13 cellular contexts compared by ENCODE assay signal in the genomic region with DNA sequence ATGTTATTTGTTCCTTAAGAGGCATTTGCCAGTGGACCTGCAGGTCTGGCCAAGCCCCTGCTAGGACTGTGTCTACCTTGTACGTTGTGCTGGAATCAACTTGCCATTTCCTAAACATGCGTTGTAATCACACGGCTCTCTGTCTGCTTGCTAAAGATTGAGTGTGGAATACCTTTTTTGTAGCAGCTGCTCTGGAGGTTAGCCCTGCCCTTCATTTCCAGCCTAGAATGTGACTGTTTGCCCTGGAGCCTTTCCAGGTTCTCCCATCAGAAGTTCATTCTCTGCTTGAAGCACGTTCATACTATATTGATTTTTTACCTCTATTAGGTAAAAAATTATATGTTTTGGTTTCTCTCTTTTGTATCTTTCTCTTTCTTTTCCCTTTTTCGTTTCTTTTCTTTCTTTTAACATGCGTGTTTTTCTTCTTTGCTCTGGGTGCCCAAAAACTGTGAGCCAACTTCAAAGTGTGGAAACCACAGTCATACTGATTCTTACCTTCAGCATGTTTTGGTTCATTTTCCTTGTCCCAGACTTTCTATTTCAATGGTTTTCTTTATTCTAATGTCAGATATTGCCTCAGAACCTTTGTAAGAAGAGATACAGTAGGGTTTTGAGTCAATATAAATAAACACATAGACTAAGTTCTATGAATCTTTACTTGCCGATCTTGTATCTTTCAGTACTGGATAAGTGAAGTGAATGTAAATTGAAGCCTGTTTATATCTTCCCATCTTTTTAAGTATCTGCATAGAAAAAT.
DNase-seq lines count a peak whose midpoint lies in the region; ATAC-seq and TF ChIP-seq lines count a peak whose summit lies in the region.
"Had no signal": no experiment of that assay in that cellular context is flagged by ENCODE, and none has a peak within 500 bp of the region (broad histone marks: within the 10 kb centered on the region; RNA-seq: fewer than 3 reads in every experiment).

No MANE protein-coding gene starts in this region.

- H3K9me3 Mint-ChIP-seq in activated T-helper 17 cell treated with anti-CD3 and anti-CD28 coated beads, Interleukin-2, amount 50 U/mL, for 72 hours, result no peaks in the 10 kb centered on the region
- peaks cover under 1% of the 10 kb centered on the region for H3K9me3 Mint-ChIP-seq in endodermal cell
- H3K9me3 Mint-ChIP-seq in CD4-positive, alpha-beta T cell, result no peaks in the 10 kb centered on the region

- H3K36me3 ChIP-seq in mucosa of descending colon (ENCODE audit: low read depth), result no peaks in the 10 kb centered on the region
- no peaks in the 10 kb centered on the region for H3K36me3 ChIP-seq in endodermal cell (ENCODE audit: control insufficient read depth, insufficient read depth, low read length)
- H3K36me3 ChIP-seq: vagina had no signal

- H3K9me3 ChIP-seq in mucosa of descending colon (no peaks in the 10 kb centered on the region), endodermal cell (ENCODE audit: control insufficient read depth, low read length) (peaks cover 4% of the 10 kb centered on the region)
- no peaks in the 10 kb centered on the region for H3K9me3 ChIP-seq in CD4-positive, alpha-beta T cell (ENCODE audit: control insufficient read depth, low read length)

- peak overlapping the region; percentile 7 for H3K4me3 Mint-ChIP-seq in activated T-helper 17 cell treated with anti-CD3 and anti-CD28 coated beads, Interleukin-2, amount 50 U/mL, for 72 hours
- H3K4me3 Mint-ChIP-seq in endodermal cell, result no peak overlapping the region
- H3K4me3 Mint-ChIP-seq in CD4-positive, alpha-beta T cell, result no peak overlapping the region
- H3K4me3 Mint-ChIP-seq: CD8-positive, alpha-beta T cell had no signal

- CTCF ChIA-PET in CD4-positive, alpha-beta T cell (lab: Charles Lee), result no interaction called here

- H3K4me1 Mint-ChIP-seq in activated T-helper 17 cell treated with anti-CD3 and anti-CD28 coated beads, Interleukin-2, amount 50 U/mL, for 72 hours, result peaks cover 12% of the 10 kb centered on the region
- H3K4me1 Mint-ChIP-seq in endodermal cell, result peaks cover 26% of the 10 kb centered on the region
- peaks cover 11% of the 10 kb centered on the region for H3K4me1 Mint-ChIP-seq in CD4-positive, alpha-beta T cell (ENCODE audit: low read depth)

- peaks cover 10% of the 10 kb centered on the region for H3K36me3 Mint-ChIP-seq in activated T-helper 17 cell treated with anti-CD3 and anti-CD28 coated beads, Interleukin-2, amount 50 U/mL, for 72 hours (ENCODE audit: low read depth)
- H3K36me3 Mint-ChIP-seq in endodermal cell (ENCODE audit: low read depth), result peaks cover 2% of the 10 kb centered on the region
- peaks cover under 1% of the 10 kb centered on the region for H3K36me3 Mint-ChIP-seq in CD4-positive, alpha-beta T cell (ENCODE audit: low read depth)

- H3K4me1 ChIP-seq in mucosa of descending colon (ENCODE audit: low read depth), result no peaks in the 10 kb centered on the region
- H3K4me1 ChIP-seq in endodermal cell (ENCODE audit: control insufficient read depth, insufficient read depth, low read length), result peaks cover 6% of the 10 kb centered on the region
- H3K4me1 ChIP-seq: vagina had no signal

- H3K27ac ChIP-seq in endodermal cell (ENCODE audit: low read depth, low read length), result no peak overlapping the region
- no peak overlapping the region for H3K27ac ChIP-seq in CD4-positive, alpha-beta T cell (ENCODE audit: low read depth, low read length)
- H3K27ac ChIP-seq: vagina had no signal

- POLR2A ChIA-PET in CD4-positive, alpha-beta T cell (lab: Charles Lee), result interaction anchor here (0.6 kb wide), 2 partner anchors 20 to 109 kb away, joined by 3 read pairs; no protein-coding TSS in a partner anchor

- H3K27me3 ChIP-seq in endodermal cell (ENCODE audit: control insufficient read depth, insufficient read depth, low read length, poor library complexity, severe bottlenecking), result no peaks in the 10 kb centered on the region
- H3K27me3 ChIP-seq in CD4-positive, alpha-beta T cell (ENCODE audit: control insufficient read depth, insufficient read depth, low read length), result no peaks in the 10 kb centered on the region
- H3K27me3 ChIP-seq: vagina had no signal

- no peak overlapping the region for H3K4me3 ChIP-seq in mucosa of descending colon
- H3K4me3 ChIP-seq in endodermal cell (ENCODE audit: low read length), result no peak overlapping the region
- H3K4me3 ChIP-seq: K562, vagina had no signal

- intact Hi-C loops in mucosa of descending colon (cut with DNase I, micrococcal nuclease), result no loop called here
- intact Hi-C loops in CD4-positive, alpha-beta T cell (cut with DNase I, micrococcal nuclease), result no loop called here

- 92 to 100% methylated on average over 3 to 5 of the region's 7 CpGs for WGBS in endodermal cell (ENCODE audit: insufficient coverage in 1 of 2, insufficient read length in 1 of 2), 2 experiments

- H3K27me3 Mint-ChIP-seq in activated T-helper 17 cell treated with anti-CD3 and anti-CD28 coated beads, Interleukin-2, amount 50 U/mL, for 72 hours, result no peaks in the 10 kb centered on the region
- no peaks in the 10 kb centered on the region for H3K27me3 Mint-ChIP-seq in endodermal cell (ENCODE audit: insufficient read depth)
- no peaks in the 10 kb centered on the region for H3K27me3 Mint-ChIP-seq in CD4-positive, alpha-beta T cell

- peak; percentile 78 for ATAC-seq in activated T-helper 17 cell treated with anti-CD3 and anti-CD28 coated beads, Interleukin-2, amount 50 U/mL, for 72 hours (replicated peaks)
- ATAC-seq in mucosa of descending colon (peak; percentile 25), HG03521 (IDR thresholded peaks at IDR 0.05; ENCODE audit: unreplicated experiment) (no peak), HG02884 (IDR thresholded peaks at IDR 0.05; ENCODE audit: unreplicated experiment) (no peak)
- no peak for ATAC-seq in CD4-positive, alpha-beta T cell (ENCODE audit: poor library complexity)
- ATAC-seq: CD8-positive, alpha-beta T cell; K562 had no signal

- TF ChIP-seq CTCF in mucosa of descending colon (IDR thresholded peaks at IDR 0.05) (no peak), endodermal cell (conservative IDR thresholded peaks at IDR 0.05) (no peak)
- TF ChIP-seq CTCF in CD4-positive, alpha-beta T cell (IDR thresholded peaks at IDR 0.05), result no peak

- peak overlapping the region; percentile 20 for H3K27ac Mint-ChIP-seq in activated T-helper 17 cell treated with anti-CD3 and anti-CD28 coated beads, Interleukin-2, amount 50 U/mL, for 72 hours
- no peak overlapping the region for H3K27ac Mint-ChIP-seq in endodermal cell
- H3K27ac Mint-ChIP-seq in CD4-positive, alpha-beta T cell, result no peak overlapping the region
- H3K27ac Mint-ChIP-seq: CD8-positive, alpha-beta T cell had no signal

- no peak overlapping the region for H3K9ac ChIP-seq in endodermal cell (ENCODE audit: extremely low read depth, low read length, poor library complexity, severe bottlenecking)

- DNase-seq in DMS79 (lab: John Stamatoyannopoulos, UW), result peak; percentile 15
- DNase-seq in NCI-H146 (lab: John Stamatoyannopoulos, UW), result peak; percentile 85
- peak in 1 of 3 donors; percentile 29 for DNase-seq in mucosa of descending colon
- DNase-seq in endodermal cell, result no peak
- DNase-seq in CD4-positive, alpha-beta T cell, result no peak
- DNase-seq: activated CD4-positive, alpha-beta T cell treated with anti-CD3 and anti-CD28 coated beads, Interleukin-2, amount 50 U/mL, for 48 hours; anterior cingulate cortex; CD8-positive, alpha-beta T cell had no signal

Comparison
In these comparisons a context has a peak if more than half of its experiments do, and no peak if none do; other contexts are left out.
1. DNase-seq: peak in DMS79 (single experiment) and NCI-H146 (single experiment); none in endodermal cell (single experiment) and CD4-positive, alpha-beta T cell (0 of 10).
2. ATAC-seq: peak in activated T-helper 17 cell treated with anti-CD3 and anti-CD28 coated beads, Interleukin-2, amount 50 U/mL, for 72 hours (single experiment) and mucosa of descending colon (single experiment); none in CD4-positive, alpha-beta T cell (single experiment), HG03521 (single experiment) and HG02884 (single experiment).